In the genomic region with DNA sequence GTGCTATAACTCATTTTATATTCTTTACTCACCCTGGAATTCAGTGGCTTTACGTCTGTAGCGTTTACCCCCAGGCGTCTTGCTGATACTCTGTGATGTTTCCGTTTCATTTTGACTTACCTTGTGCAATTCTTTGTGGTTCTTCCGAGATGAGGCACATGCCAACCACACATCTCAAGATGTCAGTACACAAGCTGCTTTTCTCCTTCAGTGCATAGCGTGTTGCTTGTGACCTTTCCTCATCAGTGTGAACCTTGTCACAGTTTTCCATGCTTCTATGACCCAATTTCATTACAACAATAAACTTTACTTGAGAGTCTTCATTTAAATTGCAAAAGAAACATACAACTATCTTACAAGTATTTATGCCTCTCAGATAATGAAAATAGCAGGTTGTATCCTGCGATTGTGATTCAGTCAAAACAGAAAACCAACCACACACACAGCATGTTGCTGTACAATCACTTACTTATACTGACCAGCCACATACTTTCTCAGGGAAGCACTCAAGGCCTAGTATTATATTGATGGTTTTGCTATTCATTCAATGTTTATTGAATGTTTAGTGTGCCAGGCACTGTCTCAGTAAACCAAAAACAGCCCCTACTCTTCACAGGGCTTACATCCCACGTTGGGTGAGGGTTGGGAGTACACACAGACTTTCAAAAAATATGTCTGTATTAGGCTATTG, we compare ENCODE assay signal across 9 cellular contexts. TPM values are rescaled to one million over a fixed set of nuclear protein-coding genes. Genes with fewer than 3 reads are reported as not detected.
A peak's percentile ranks its signal among the peaks of the same experiment; 100 is the strongest.
DNase-seq lines count a peak whose midpoint lies in the region; ATAC-seq and TF ChIP-seq lines count a peak whose summit lies in the region.
"Had no signal": no experiment of that assay in that cellular context is flagged by ENCODE, and none has a peak within 500 bp of the region (broad histone marks: within the 10 kb centered on the region; RNA-seq: fewer than 3 reads in every experiment).

No MANE protein-coding gene starts in this region.

- peak overlapping the region; percentile 64 for H3K4me2 ChIP-seq in OCI-LY7 (ENCODE audit: low read length)

- no peaks in the 10 kb centered on the region for H3K36me3 ChIP-seq in OCI-LY7 (ENCODE audit: insufficient read depth, low read length)

- H4K20me1 ChIP-seq in OCI-LY7 (ENCODE audit: insufficient read depth, low read length): no peaks in the 10 kb centered on the region

- H3K27me3 Mint-ChIP-seq in activated naive CD8-positive, alpha-beta T cell treated with anti-CD3 and anti-CD28 coated beads, Interleukin-2, amount 50 U/mL, for 24 hours: no peaks in the 10 kb centered on the region

- intact Hi-C loops in OCI-LY7 (cut with micrococcal nuclease; ENCODE audit: unreplicated experiment): loop anchor here (10.0 kb wide), 1 partner anchor 583 kb away; no protein-coding TSS in a partner anchor

- no peak overlapping the region for H3K27ac ChIP-seq in OCI-LY7 (ENCODE audit: low read depth, low read length, poor library complexity, severe bottlenecking)

- peak overlapping the region; percentile 84 for H2AFZ ChIP-seq in OCI-LY7 (ENCODE audit: low read length)

- H3K79me2 ChIP-seq in OCI-LY7 (ENCODE audit: insufficient read depth, low read depth, low read length): peaks cover under 1% of the 10 kb centered on the region; the same call in 1 of the 2 replicates

- no peak for TF ChIP-seq POLR2A in GM18505 (IDR thresholded peaks at IDR 0.05; ENCODE audit: borderline replicate concordance, extremely low read depth, insufficient read depth, insufficient read length)

- H3K4me3 Mint-ChIP-seq in activated naive CD8-positive, alpha-beta T cell treated with anti-CD3 and anti-CD28 coated beads, Interleukin-2, amount 50 U/mL, for 24 hours: peak overlapping the region; percentile 70

- POLR2A ChIA-PET in OCI-LY7 (lab: Charles Lee): interaction anchor here (0.9 kb wide), 1 partner anchor 151 kb away, joined by 5 read pairs; no protein-coding TSS in a partner anchor

- DNase-seq in OCI-LY7 (ENCODE audit: low spot score) (peak; percentile 56), 8988T (no peak), COLO668 (lab: John Stamatoyannopoulos, UW; ENCODE audit: unreplicated experiment) (no peak), G401 (ENCODE audit: low spot score) (no peak)
- peak; percentile 31 for DNase-seq in activated naive CD8-positive, alpha-beta T cell treated with anti-CD3 and anti-CD28 coated beads, Interleukin-2, amount 50 U/mL, for 24 hours
- peak; percentile 17 to 48 (median 33) for DNase-seq in stimulated activated CD4-positive, alpha-beta T cell treated with anti-CD3 and anti-CD28 coated beads, TNF-alpha, amount 100 ng/mL, for 24 hours (ENCODE audit: low read depth in 3 of 3)

- in situ Hi-C loops in G401 (cut with HindIII; ENCODE audit: low sequenced_read_pairs): no loop called here

- BruUV-seq in OCI-LY7 (replicated peaks; lab: Mats Ljungman, UMichigan): no TSS peak

- H3K4me1 ChIP-seq in OCI-LY7 (ENCODE audit: insufficient read depth, low read length, poor library complexity, severe bottlenecking): peaks cover 40% of the 10 kb centered on the region

- H3K4me3 ChIP-seq in OCI-LY7 (ENCODE audit: low read depth, low read length, poor library complexity, severe bottlenecking): peak overlapping the region; percentile 24
- H3K4me3 ChIP-seq: lung had no signal

- H3K36me3 Mint-ChIP-seq in activated naive CD8-positive, alpha-beta T cell treated with anti-CD3 and anti-CD28 coated beads, Interleukin-2, amount 50 U/mL, for 24 hours (ENCODE audit: low read depth): no peaks in the 10 kb centered on the region

- H3K9me3 ChIP-seq in OCI-LY7 (ENCODE audit: low read length): no peaks in the 10 kb centered on the region

- H3K9me3 Mint-ChIP-seq in activated naive CD8-positive, alpha-beta T cell treated with anti-CD3 and anti-CD28 coated beads, Interleukin-2, amount 50 U/mL, for 24 hours: no peaks in the 10 kb centered on the region

- no peaks in the 10 kb centered on the region for H3K9me2 ChIP-seq in OCI-LY7 (ENCODE audit: insufficient read depth, low read length)

- CTCF ChIA-PET in OCI-LY7 (lab: Charles Lee; ENCODE audit: unreplicated experiment): no interaction called here

- peaks cover 56% of the 10 kb centered on the region for H3K4me1 Mint-ChIP-seq in activated naive CD8-positive, alpha-beta T cell treated with anti-CD3 and anti-CD28 coated beads, Interleukin-2, amount 50 U/mL, for 24 hours

- peak; percentile 61 for ATAC-seq in GM18505 (IDR thresholded peaks at IDR 0.05; ENCODE audit: unreplicated experiment)
- peak; percentile 70 for ATAC-seq in HG02763 (IDR thresholded peaks at IDR 0.05; ENCODE audit: unreplicated experiment)
- peak; percentile 78 for ATAC-seq in activated naive CD8-positive, alpha-beta T cell treated with anti-CD3 and anti-CD28 coated beads, Interleukin-2, amount 50 U/mL, for 24 hours

- no peak for TF ChIP-seq CTCF in OCI-LY7 (conservative IDR thresholded peaks at IDR 0.05; ENCODE audit: low read length)

- H3K27ac Mint-ChIP-seq in activated naive CD8-positive, alpha-beta T cell treated with anti-CD3 and anti-CD28 coated beads, Interleukin-2, amount 50 U/mL, for 24 hours: peak overlapping the region; percentile 94

RNA-seq across cellular contexts. Expression of a gene that starts 4.6 kb away (rescaled TPM):
- total RNA-seq in OCI-LY7 (2014; rRNA removed; shearing (Covaris generic)): 103 and 121 TPM in 2 replicates
- total RNA-seq in OCI-LY7 (2022): 158 and 162 TPM in 2 replicates
- total RNA-seq in G401 (2014; rRNA removed; shearing (Covaris generic)): 49.7 and 68.1 TPM in 2 replicates

Comparison
In these comparisons a context has a peak if more than half of its experiments do, and no peak if none do; other contexts are left out.
1. DNase-seq: peak in OCI-LY7 (single experiment), activated naive CD8-positive, alpha-beta T cell treated with anti-CD3 and anti-CD28 coated beads, Interleukin-2, amount 50 U/mL, for 24 hours (single experiment) and stimulated activated CD4-positive, alpha-beta T cell treated with anti-CD3 and anti-CD28 coated beads, TNF-alpha, amount 100 ng/mL, for 24 hours (3 of 3); none in 8988T (single experiment), COLO668 (single experiment) and G401 (single experiment).
2. Peak in every context shown above with its lines, with median percentiles within 50 percentile points of each other: ATAC-seq.